9 cellular contexts compared by ENCODE assay signal in the genomic region with DNA sequence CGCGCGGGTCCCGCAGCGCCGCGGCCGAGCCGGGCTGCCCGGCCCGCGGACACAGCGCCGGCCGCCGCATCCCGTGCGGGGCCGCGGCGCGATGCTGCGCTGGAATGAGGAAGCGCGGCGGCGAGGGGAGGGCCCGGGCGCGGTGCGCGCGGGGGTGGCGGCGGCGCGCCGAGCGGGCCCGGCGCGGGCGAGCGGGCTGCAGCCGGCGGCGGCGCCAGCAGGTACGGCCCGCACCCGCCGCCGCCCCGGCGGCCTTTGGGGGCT. TPM values are rescaled to one million over a fixed set of nuclear protein-coding genes. Genes with fewer than 3 reads are reported as not detected.
DNase-seq lines count a peak whose midpoint lies in the region; ATAC-seq and TF ChIP-seq lines count a peak whose summit lies in the region.
"Had no signal": no experiment of that assay in that cellular context is flagged by ENCODE, and none has a peak within 500 bp of the region (broad histone marks: within the 10 kb centered on the region; RNA-seq: fewer than 3 reads in every experiment).

No MANE protein-coding gene starts in this region.

- no peak overlapping the region for H3K27ac Mint-ChIP-seq in chondrocyte (ENCODE audit: unreplicated experiment)

- H3K4me3 ChIP-seq in WERI-Rb-1 (ENCODE audit: low read depth, low read length) (peak overlapping the region; percentile 54), left lung (peak overlapping the region; percentile 27 to 50)

- H3K4me1 ChIP-seq in left lung: peaks cover 0 to 19% of the 10 kb centered on the region in 2 donors

- no peaks in the 10 kb centered on the region for H3K4me1 Mint-ChIP-seq in chondrocyte (ENCODE audit: low read depth)

- no peaks in the 10 kb centered on the region for H3K9me3 Mint-ChIP-seq in chondrocyte (ENCODE audit: low read depth)
- H3K9me3 Mint-ChIP-seq: neural crest cell had no signal

- no peak overlapping the region for H3K4me3 Mint-ChIP-seq in chondrocyte (ENCODE audit: unreplicated experiment)

- H3K27me3 Mint-ChIP-seq in chondrocyte (ENCODE audit: low read depth): peaks cover 61% of the 10 kb centered on the region

- H3K36me3 ChIP-seq in WERI-Rb-1: no peaks in the 10 kb centered on the region
- no peaks in the 10 kb centered on the region for H3K36me3 ChIP-seq in left lung

- no peaks in the 10 kb centered on the region for H3K9me3 ChIP-seq in WERI-Rb-1 (ENCODE audit: severe bottlenecking)
- no peaks in the 10 kb centered on the region for H3K9me3 ChIP-seq in left lung

- TF ChIP-seq CTCF in WERI-Rb-1 (IDR thresholded peaks at IDR 0.05; ENCODE audit: low read depth, low read length): no peak
- no peak for TF ChIP-seq CTCF in left lung (IDR thresholded peaks at IDR 0.05)
- TF ChIP-seq CTCF in chondrocyte (IDR thresholded peaks at IDR 0.05): no peak

- H3K27me3 ChIP-seq in WERI-Rb-1 (ENCODE audit: insufficient read depth, low read depth, severe bottlenecking) (no peaks in the 10 kb centered on the region), left lung (peaks cover 46 to 54% of the 10 kb centered on the region in 2 donors)

- ATAC-seq in HG02884 (IDR thresholded peaks at IDR 0.05; ENCODE audit: unreplicated experiment) (peak; percentile 28), left lung (peak; percentile 46)

- H3K36me3 Mint-ChIP-seq in chondrocyte (ENCODE audit: low read depth): no peaks in the 10 kb centered on the region

- DNase-seq in DMS53 (lab: John Stamatoyannopoulos, UW) (peak; percentile 62), DMS53 treated with DMSO at 0.1 percent for 48 hours (lab: John Stamatoyannopoulos, UW; ENCODE audit: unreplicated experiment) (no peak), WERI-Rb-1 (no peak), left lung (peak in 1 of 2 donors; percentile 91), NCI-H146 (lab: John Stamatoyannopoulos, UW) (no peak), NCI-H526 treated with DMSO at 0.1 percent for 48 hours (lab: John Stamatoyannopoulos, UW) (no peak), chondrocyte (ENCODE audit: low spot score) (no peak)

- H3K27ac ChIP-seq in WERI-Rb-1: no peak overlapping the region
- H3K27ac ChIP-seq in left lung: peak overlapping the region; percentile 26 to 94

- intact Hi-C loops in left lung (cut with DNase I): no loop called here

RNA-seq across cellular contexts. Expression of a gene that starts 0.7 kb away (rescaled TPM):
- 10 to 100 TPM; 19.0 to 50.2 TPM for total RNA-seq in left lung
- total RNA-seq in chondrocyte: not detected in 3 replicates

Comparison
In these comparisons a context has a peak if more than half of its experiments do, and no peak if none do; other contexts are left out.
1. RNA of a gene that starts 0.7 kb away (total RNA-seq): 19.0 to 50.2 TPM in left lung; not detected in chondrocyte; every median in the first group is over 10 times any median in the second.